ENCODE assay signal across 27 cellular contexts in the genomic region with DNA sequence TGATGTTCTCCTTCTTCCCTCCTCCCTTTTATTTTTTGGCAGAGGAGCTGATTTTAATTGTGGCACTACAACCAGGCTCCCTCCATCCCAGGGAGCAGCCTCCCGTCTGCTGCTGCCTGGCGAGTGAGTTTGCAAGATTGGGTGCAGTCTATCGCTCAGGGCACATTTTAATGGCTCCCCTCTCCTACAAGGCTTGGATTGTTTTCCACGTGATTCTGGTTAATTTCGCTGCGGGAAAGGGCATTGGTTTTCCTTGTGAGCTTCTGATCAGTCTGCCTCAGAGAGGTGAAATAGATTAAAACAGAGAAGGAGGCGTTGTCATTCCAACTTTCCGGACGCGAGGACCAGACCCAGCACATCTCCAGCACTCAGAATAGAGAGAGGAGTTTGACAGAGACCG.
"Had no signal": no experiment of that assay in that cellular context is flagged by ENCODE, and none has a peak within 500 bp of the region (broad histone marks: within the 10 kb centered on the region; RNA-seq: fewer than 3 reads in every experiment).

No MANE protein-coding gene starts in this region.

- H3K9me3 ChIP-seq: gastrocnemius medialis, neutrophil, pancreas, prostate gland, sigmoid colon, suprapubic skin, tibial nerve had no signal

- H3K4me3 ChIP-seq: coronary artery, dorsolateral prefrontal cortex, gastrocnemius medialis, pancreas, prostate gland, sigmoid colon, suprapubic skin, tibial nerve had no signal

- H3K27ac ChIP-seq: coronary artery, gastrocnemius medialis, neutrophil, pancreas, prostate gland, sigmoid colon, suprapubic skin had no signal

- H3K36me3 ChIP-seq: gastrocnemius medialis, neutrophil, pancreas, prostate gland, sigmoid colon, suprapubic skin, tibial nerve had no signal

- H3K9me3 Mint-ChIP-seq: activated T-cell treated with anti-CD3 and anti-CD28 coated beads, Interleukin-2, amount 50 U/mL, for 72 hours; stimulated activated naive B cell treated with anti-CD40 and anti-IgM and Interleukin-4, amounts not matched to agents 10 μg/mL and 1 μg/mL and 100 μg/mL, for 72 hours; T-helper 2 cell treated with Interferon-gamma antibody and Interleukin-4, amounts not matched to agents 5 μg/mL and 100 μg/mL, for 36 hours had no signal

- H3K4me1 Mint-ChIP-seq: activated CD4-positive, alpha-beta T cell treated with anti-CD3 and anti-CD28 coated beads for 36 hours; naive thymus-derived CD8-positive, alpha-beta T cell; stimulated activated naive B cell treated with anti-CD40 and anti-IgM and Interleukin-4, amounts not matched to agents 10 μg/mL and 1 μg/mL and 100 μg/mL, for 72 hours had no signal

- DNase-seq: activated CD4-positive, alpha-beta T cell treated with anti-CD3 and anti-CD28 coated beads for 36 hours; activated CD4-positive, CD25-positive, alpha-beta regulatory T cell; activated CD8-positive, alpha-beta T cell treated with anti-CD3 and anti-CD28 coated beads, Interleukin-2, amount 10 ng/mL, durations not matched to agents 7 days and 5 days; activated naive CD4-positive, alpha-beta T cell; activated T-cell treated with anti-CD3 and anti-CD28 coated beads for 4 hours; activated T-cell treated with anti-CD3 and anti-CD28 coated beads, Interleukin-2, amount 50 U/mL, for 72 hours; anterior cingulate cortex; cerebellar nuclear complex; dorsolateral prefrontal cortex; effector memory CD4-positive, alpha-beta T cell; gastrocnemius medialis; glutamatergic neuron; left cardiac atrium; naive thymus-derived CD8-positive, alpha-beta T cell; sigmoid colon; small intestine; stimulated activated CD4-positive, alpha-beta T cell treated with anti-CD3 and anti-CD28 coated beads, Interleukin-1b, Interleukin-23, amount 100 ng/mL, for 48 hours; stimulated activated naive B cell treated with anti-CD40 and anti-IgM and Interleukin-4, amounts not matched to agents 10 μg/mL and 1 μg/mL and 100 μg/mL, for 72 hours; T-helper 1 cell had no signal

- H3K27me3 ChIP-seq: dorsolateral prefrontal cortex, gastrocnemius medialis, pancreas, sigmoid colon, suprapubic skin, tibial nerve had no signal

- H3K27ac Mint-ChIP-seq: activated CD4-positive, alpha-beta T cell treated with anti-CD3 and anti-CD28 coated beads for 36 hours; activated CD8-positive, alpha-beta T cell treated with anti-CD3 and anti-CD28 coated beads, Interleukin-2, amount 10 ng/mL, durations not matched to agents 7 days and 5 days; activated naive CD8-positive, alpha-beta T cell; activated T-cell treated with anti-CD3 and anti-CD28 coated beads, Interleukin-2, amount 50 U/mL, for 72 hours; stimulated activated naive B cell treated with anti-CD40 and anti-IgM and Interleukin-4, amounts not matched to agents 10 μg/mL and 1 μg/mL and 100 μg/mL, for 72 hours; T-helper 2 cell treated with Interferon-gamma antibody and Interleukin-4, amounts not matched to agents 5 μg/mL and 100 μg/mL, for 36 hours had no signal

- H3K4me3 Mint-ChIP-seq: activated CD4-positive, alpha-beta T cell treated with anti-CD3 and anti-CD28 coated beads for 36 hours; activated CD8-positive, alpha-beta T cell treated with anti-CD3 and anti-CD28 coated beads, Interleukin-2, amount 10 ng/mL, durations not matched to agents 7 days and 5 days; activated naive CD8-positive, alpha-beta T cell; activated T-cell treated with anti-CD3 and anti-CD28 coated beads, Interleukin-2, amount 50 U/mL, for 72 hours; naive thymus-derived CD8-positive, alpha-beta T cell; stimulated activated naive B cell treated with anti-CD40 and anti-IgM and Interleukin-4, amounts not matched to agents 10 μg/mL and 1 μg/mL and 100 μg/mL, for 72 hours; T-helper 2 cell treated with Interferon-gamma antibody and Interleukin-4, amounts not matched to agents 5 μg/mL and 100 μg/mL, for 36 hours had no signal

- ATAC-seq: activated CD4-positive, alpha-beta T cell treated with anti-CD3 and anti-CD28 coated beads for 36 hours; activated CD8-positive, alpha-beta T cell treated with anti-CD3 and anti-CD28 coated beads, Interleukin-2, amount 10 ng/mL, durations not matched to agents 7 days and 5 days; activated T-cell treated with anti-CD3 and anti-CD28 coated beads, Interleukin-2, amount 50 U/mL, for 72 hours; gastrocnemius medialis; left cardiac atrium; naive thymus-derived CD8-positive, alpha-beta T cell; pancreas; stimulated activated naive B cell treated with anti-CD40 and anti-IgM and Interleukin-4, amounts not matched to agents 10 μg/mL and 1 μg/mL and 100 μg/mL, for 72 hours had no signal

- H3K4me1 ChIP-seq: prostate gland, sigmoid colon, suprapubic skin had no signal

- H3K36me3 Mint-ChIP-seq: activated naive CD8-positive, alpha-beta T cell; naive thymus-derived CD8-positive, alpha-beta T cell; stimulated activated naive B cell treated with anti-CD40 and anti-IgM and Interleukin-4, amounts not matched to agents 10 μg/mL and 1 μg/mL and 100 μg/mL, for 72 hours had no signal
